In the genomic region with DNA sequence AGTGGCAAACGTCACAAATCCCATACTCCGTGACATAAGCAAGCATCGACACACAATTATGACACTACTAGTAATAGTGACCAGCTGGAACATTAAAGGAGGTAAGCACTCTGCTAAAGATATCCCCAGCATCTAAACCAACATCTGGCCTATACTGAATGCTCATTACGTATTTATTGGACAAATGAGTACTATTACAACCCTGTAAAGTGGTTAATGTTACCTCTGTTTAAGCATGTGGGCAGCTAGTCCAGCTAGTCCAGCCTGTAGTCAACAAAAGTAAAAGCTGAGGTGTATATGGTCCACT, we compare ENCODE assay signal across 8 cellular contexts. TPM values are rescaled to one million over a fixed set of nuclear protein-coding genes. Genes with fewer than 3 reads are reported as not detected.
DNase-seq lines count a peak whose midpoint lies in the region; ATAC-seq, FAIRE-seq and TF ChIP-seq lines count a peak whose summit lies in the region.

No MANE protein-coding gene starts in this region.

- DNase-seq in IMR-90 (no peak), cerebellar cortex (ENCODE audit: low spot score) (peak; percentile 0), retinal pigment epithelial cell (ENCODE audit: low read depth) (no peak), NCI-H526 treated with DMSO at 0.1 percent for 48 hours (lab: John Stamatoyannopoulos, UW) (no peak), amniotic stem cell (lab: John Stamatoyannopoulos, UW) (no peak), NCI-H146 treated with DMSO at 0.1 percent for 48 hours (lab: John Stamatoyannopoulos, UW; ENCODE audit: unreplicated experiment) (no peak), small intestine (no peak)

- H3K18ac ChIP-seq in IMR-90 (ENCODE audit: low read depth, low read length), result no peak overlapping the region

- H3K9ac ChIP-seq in IMR-90 (ENCODE audit: low read depth, low read length), result no peak overlapping the region; the same call in 1 of the 2 replicates

- peak overlapping the region; percentile 58 for H2AK9ac ChIP-seq in IMR-90 (replicated peaks; ENCODE audit: low read depth, low read length, poor library complexity)

- H3K4me3 ChIP-seq in IMR-90 (ENCODE audit: insufficient read depth, low read depth, low read length) (peak overlapping the region; percentile 27; the same call in 1 of the 2 replicates), retinal pigment epithelial cell (ENCODE audit: low read length) (peak overlapping the region; percentile 8), small intestine (ENCODE audit: low read depth in 1 of 2, low read length in 2 of 2) (no peak overlapping the region)

- H3K27me3 ChIP-seq in IMR-90 (ENCODE audit: control insufficient read depth, insufficient read depth, low read length), result no peaks in the 10 kb centered on the region
- no peaks in the 10 kb centered on the region for H3K27me3 ChIP-seq in small intestine (ENCODE audit: control insufficient read depth in 2 of 2, insufficient read depth in 2 of 2, low read length in 2 of 2)

- no peak for TF ChIP-seq POLR2A in IMR-90 (IDR thresholded peaks at IDR 0.05; ENCODE audit: low read depth, low read length)

- CTCF ChIA-PET in IMR-90 (lab: Yijun Ruan, JAX), result interaction anchor here (0.9 to 1.8 kb wide), 6 partner anchors 10 to 146 kb away, joined by 3 to 8 read pairs (median 4); no protein-coding TSS in a partner anchor

- H3K4ac ChIP-seq in IMR-90 (ENCODE audit: low read depth, low read length), result peak overlapping the region; percentile 60

- H3K4me2 ChIP-seq in IMR-90 (ENCODE audit: low read depth, low read length), result peak overlapping the region; percentile 73

- no peak overlapping the region for H4K91ac ChIP-seq in IMR-90 (ENCODE audit: insufficient read depth, low read depth, low read length)

- POLR2A ChIA-PET in IMR-90 (lab: Charles Lee; ENCODE audit: unreplicated experiment), result no interaction called here

- H3K9me3 ChIP-seq in IMR-90 (ENCODE audit: control insufficient read depth, insufficient read depth, low read length), result no peaks in the 10 kb centered on the region
- no peaks in the 10 kb centered on the region for H3K9me3 ChIP-seq in small intestine (ENCODE audit: control insufficient read depth, low read depth)

- H3K9me1 ChIP-seq in IMR-90 (ENCODE audit: insufficient read depth, low read length), result no peaks in the 10 kb centered on the region

- peak overlapping the region; percentile 67 to 94 for H4K8ac ChIP-seq in IMR-90 (ENCODE audit: low read depth in 2 of 2, low read length in 2 of 2)

- no peak overlapping the region for H2BK5ac ChIP-seq in IMR-90 (ENCODE audit: low read depth, low read length, poor library complexity, severe bottlenecking)

- no peak for TF ChIP-seq CTCF in IMR-90 (conservative IDR thresholded peaks at IDR 0.05; ENCODE audit: low read depth, low read length)
- TF ChIP-seq CTCF in retinal pigment epithelial cell (conservative IDR thresholded peaks at IDR 0.05; ENCODE audit: low read depth, low read length), result no peak

- no peaks in the 10 kb centered on the region for H4K20me1 ChIP-seq in IMR-90 (ENCODE audit: insufficient read depth, low read length)

- peak overlapping the region; percentile 71 for H2BK20ac ChIP-seq in IMR-90 (ENCODE audit: low read depth, low read length)

- H4K5ac ChIP-seq in IMR-90 (ENCODE audit: low read depth, low read length), result peak overlapping the region; percentile 28; the same call in 1 of the 2 replicates

- peak; percentile 1 for ATAC-seq in GM18502 (IDR thresholded peaks at IDR 0.05; ENCODE audit: poor library complexity, unreplicated experiment)
- ATAC-seq in IMR-90 (ENCODE audit: low read depth), result no peak

- no peak for FAIRE-seq in small intestine (lab: Jason Lieb, UNC)

- intact Hi-C loops in IMR-90 (cut with micrococcal nuclease), result loop anchor here (1.0 to 5.0 kb wide), 5 partner anchors 65 to 455 kb away; a partner anchor contains a TSS

- H3K79me1 ChIP-seq in IMR-90 (ENCODE audit: low read depth in 1 of 2, low read length in 2 of 2), result 0 out of 4 replicates have a peak, but pooled peaks cover 0 to 3% of the 10 kb centered on the region in 2 experiments

- H3K56ac ChIP-seq in IMR-90 (ENCODE audit: extremely low read depth, insufficient read depth, low read length), result no peak overlapping the region

- H3K36me3 ChIP-seq in IMR-90 (ENCODE audit: control insufficient read depth, insufficient read depth, low read length) (no peaks in the 10 kb centered on the region), small intestine (ENCODE audit: control insufficient read depth in 2 of 2, insufficient read depth in 2 of 2, low read length in 2 of 2) (no peaks in the 10 kb centered on the region)

- 0 out of 2 replicates have a peak overlapping the region, but pooled peaks have one; percentile 55 for H3K14ac ChIP-seq in IMR-90 (replicated peaks; ENCODE audit: low read depth, low read length)

- no TSS peak for BruUV-seq in IMR-90 (replicated peaks; lab: Mats Ljungman, UMichigan)

- in situ Hi-C loops in IMR-90 (cut with MboI; ENCODE audit: low sequenced_read_pairs), result no loop called here

- dilution Hi-C loops in IMR-90 (cut with HindIII; ENCODE audit: low sequenced_read_pairs, unreplicated experiment), result no loop called here

- H2AFZ ChIP-seq in IMR-90 (replicated peaks; ENCODE audit: low read length, poor library complexity), result peak overlapping the region; percentile 98

- H2BK15ac ChIP-seq in IMR-90 (ENCODE audit: low read depth, low read length), result no peak overlapping the region

- H3K4me1 ChIP-seq in IMR-90 (ENCODE audit: control insufficient read depth, insufficient read depth, low read length) (no peaks in the 10 kb centered on the region), small intestine (ENCODE audit: control insufficient read depth in 2 of 2, insufficient read depth in 1 of 2, low read depth in 1 of 2, low read length in 1 of 2) (no peaks in the 10 kb centered on the region)

- no CpG with 5 or more reads among the region's 4 CpGs for WGBS in IMR-90 (ENCODE audit: extremely low coverage in 2 of 2, insufficient read length in 1 of 2), 2 experiments
- WGBS in small intestine, 3 donors, result 8 to 32% (median 12%) methylated on average over 2 to 4 of the region's 4 CpGs

- TF ChIP-seq RAD21 in IMR-90 (IDR thresholded peaks at IDR 0.05; ENCODE audit: low read length), result no peak

- H2BK120ac ChIP-seq in IMR-90 (ENCODE audit: low read depth, low read length), result 0 out of 2 replicates have a peak overlapping the region, but pooled peaks have one; percentile 57

- H3K27ac ChIP-seq in IMR-90 (ENCODE audit: insufficient read depth, low read length) (no peak overlapping the region), small intestine (ENCODE audit: low read depth in 1 of 2, low read length in 1 of 2) (peak overlapping the region in 1 of 2 donors; percentile 98)

- H2AK5ac ChIP-seq in IMR-90 (ENCODE audit: low read depth, low read length), result no peak overlapping the region

- no peak overlapping the region for H3K23ac ChIP-seq in IMR-90 (ENCODE audit: low read depth, low read length)

TF ChIP-seq in IMR-90, 13 proteins besides CTCF, POLR2A, EP300 and RAD21:
- TF ChIP-seq FOS (IDR thresholded peaks at IDR 0.05; ENCODE audit: low read depth, low read length) (no peak), SMC3 (IDR thresholded peaks at IDR 0.05; ENCODE audit: low read depth, low read length) (no peak), MAZ (IDR thresholded peaks at IDR 0.05; ENCODE audit: borderline replicate concordance, low read depth, low read length) (no peak), BHLHE40 (IDR thresholded peaks at IDR 0.05; ENCODE audit: low read depth, low read length) (no peak), RCOR1 (IDR thresholded peaks at IDR 0.05; ENCODE audit: insufficient replicate concordance, low read length) (no peak), CEBPB (IDR thresholded peaks at IDR 0.05; ENCODE audit: low read depth, low read length) (no peak), NFE2L2 (IDR thresholded peaks at IDR 0.05; ENCODE audit: low read depth, low read length) (no peak), MAFK (IDR thresholded peaks at IDR 0.05; ENCODE audit: low read depth, low read length) (no peak), CHD1 (IDR thresholded peaks at IDR 0.05; ENCODE audit: low read depth, low read length) (no peak), RFX5 (IDR thresholded peaks at IDR 0.05; ENCODE audit: low read depth, low read length) (no peak), MXI1 (IDR thresholded peaks at IDR 0.05; ENCODE audit: borderline replicate concordance, low read depth, low read length) (no peak)
- TF ChIP-seq, protein P1, sequence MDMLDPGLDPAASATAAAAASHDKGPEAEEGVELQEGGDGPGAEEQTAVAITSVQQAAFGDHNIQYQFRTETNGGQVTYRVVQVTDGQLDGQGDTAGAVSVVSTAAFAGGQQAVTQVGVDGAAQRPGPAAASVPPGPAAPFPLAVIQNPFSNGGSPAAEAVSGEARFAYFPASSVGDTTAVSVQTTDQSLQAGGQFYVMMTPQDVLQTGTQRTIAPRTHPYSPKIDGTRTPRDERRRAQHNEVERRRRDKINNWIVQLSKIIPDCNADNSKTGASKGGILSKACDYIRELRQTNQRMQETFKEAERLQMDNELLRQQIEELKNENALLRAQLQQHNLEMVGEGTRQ (IDR thresholded peaks at IDR 0.05; ENCODE audit: low read depth, low read length), result no peak
- TF ChIP-seq, protein P2, sequence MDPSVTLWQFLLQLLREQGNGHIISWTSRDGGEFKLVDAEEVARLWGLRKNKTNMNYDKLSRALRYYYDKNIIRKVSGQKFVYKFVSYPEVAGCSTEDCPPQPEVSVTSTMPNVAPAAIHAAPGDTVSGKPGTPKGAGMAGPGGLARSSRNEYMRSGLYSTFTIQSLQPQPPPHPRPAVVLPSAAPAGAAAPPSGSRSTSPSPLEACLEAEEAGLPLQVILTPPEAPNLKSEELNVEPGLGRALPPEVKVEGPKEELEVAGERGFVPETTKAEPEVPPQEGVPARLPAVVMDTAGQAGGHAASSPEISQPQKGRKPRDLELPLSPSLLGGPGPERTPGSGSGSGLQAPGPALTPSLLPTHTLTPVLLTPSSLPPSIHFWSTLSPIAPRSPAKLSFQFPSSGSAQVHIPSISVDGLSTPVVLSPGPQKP (IDR thresholded peaks at IDR 0.05; ENCODE audit: borderline replicate concordance, low read depth, low read length), result no peak

RNA-seq across cellular contexts. Expression of a gene that starts 0.4 kb away (rescaled TPM):
- total RNA-seq in IMR-90 (2012; rRNA removed), result 3.8 and 6.7 TPM in 2 replicates
- polyA plus RNA-seq in IMR-90 (2012; rRNA removed) (1.1 and 2.2 TPM in 2 replicates), small intestine (10 to 100 TPM in 1 of 3 donors, 1 to 10 TPM in 2; 2.9 to 14.2 (median 5.7) TPM)
- 0.23 and 0.30 TPM in 2 replicates for polyA plus RNA-seq in IMR-90 (2012; cell fraction: cytosol; rRNA removed)
- 0.28 and 3.6 TPM in 2 replicates for polyA plus RNA-seq in IMR-90 (2012; cell fraction: nucleus; rRNA removed; ENCODE audit: low replicate concordance)

RNA-seq across cellular contexts. Expression of a gene that starts 24.7 kb away (rescaled TPM):
- total RNA-seq in IMR-90 (2012; rRNA removed), result not detected in 2 replicates
- polyA plus RNA-seq in IMR-90 (2012; rRNA removed) (not detected in 2 replicates), small intestine (100 to 1,000 TPM in 1 of 3 donors, 10 to 100 TPM in 2; 65.4 to 130 (median 75.6) TPM)
- not detected in 2 replicates for polyA plus RNA-seq in IMR-90 (2012; cell fraction: cytosol; rRNA removed)
- polyA plus RNA-seq in IMR-90 (2012; cell fraction: nucleus; rRNA removed; ENCODE audit: low replicate concordance), result not detected in 2 replicates

Comparison
In these comparisons a context has a peak if more than half of its experiments do, and no peak if none do; other contexts are left out.
1. H3K4me3 ChIP-seq: peak in IMR-90 (single experiment) and retinal pigment epithelial cell (single experiment); none in small intestine (0 of 2).
2. RNA of a gene that starts 24.7 kb away (polyA plus RNA-seq): 65.4 to 130 TPM in small intestine; not detected in IMR-90; every median in the first group is over 10 times any median in the second.